ENCODE assay signal across 8 cellular contexts in genomic region chr1:109980324-109981127, GRCh38. TPM values are rescaled to one million over a fixed set of nuclear protein-coding genes. Genes with fewer than 3 reads are reported as not detected.
DNase-seq lines count a peak whose midpoint lies in the region; ATAC-seq and TF ChIP-seq lines count a peak whose summit lies in the region.

No MANE protein-coding gene starts in this region.

- H3K9me3 ChIP-seq in body of pancreas: no peaks in the 10 kb centered on the region

- intact Hi-C loops in body of pancreas (cut with DNase I): loop anchor here (5.0 to 10.0 kb wide), 2 partner anchors 203 to 346 kb away; no protein-coding TSS in a partner anchor

- H3K36me3 ChIP-seq in KMS-11 (ENCODE audit: insufficient read depth): no peaks in the 10 kb centered on the region
- H3K36me3 ChIP-seq in body of pancreas (replicated peaks in 1 of 2; ENCODE audit: insufficient read depth in 1 of 2, low read depth in 2 of 2): no peaks in the 10 kb centered on the region

- no peak overlapping the region for H3K9ac ChIP-seq in KMS-11

- H3K27me3 ChIP-seq in KMS-11 (ENCODE audit: insufficient read depth, low read depth) (no peaks in the 10 kb centered on the region), body of pancreas (no peaks in the 10 kb centered on the region)

- peak overlapping the region; percentile 36 for H3K27ac Mint-ChIP-seq in neural crest cell (ENCODE audit: unreplicated experiment)

- H3K4me1 ChIP-seq in KMS-11 (ENCODE audit: low read depth, poor library complexity, severe bottlenecking) (peaks cover 36% of the 10 kb centered on the region), body of pancreas (peaks cover 24% of the 10 kb centered on the region)

- peaks cover 4% of the 10 kb centered on the region; the same call in 1 of the 2 replicates for H3K79me2 ChIP-seq in KMS-11 (ENCODE audit: insufficient read depth, low read depth)

- TF ChIP-seq POLR2A in body of pancreas (IDR thresholded peaks at IDR 0.05): no peak

- H3K4me3 Mint-ChIP-seq in neural crest cell: no peak overlapping the region

- H3K36me3 Mint-ChIP-seq in neural crest cell (ENCODE audit: low read depth): no peaks in the 10 kb centered on the region

- peaks cover 25% of the 10 kb centered on the region for H3K4me1 Mint-ChIP-seq in neural crest cell

- peak overlapping the region; percentile 1; the same call in 1 of the 2 replicates for H3K4me2 ChIP-seq in KMS-11

- ATAC-seq in body of pancreas (no peak), GM21360 (IDR thresholded peaks at IDR 0.05; ENCODE audit: unreplicated experiment) (no peak), HG02642 (IDR thresholded peaks at IDR 0.05; ENCODE audit: poor library complexity, unreplicated experiment) (no peak)

- H3K9me3 Mint-ChIP-seq in neural crest cell: peaks cover 3% of the 10 kb centered on the region

- 41% methylated on average over 7 to 8 of the region's 8 CpGs for WGBS in body of pancreas, 2 donors

- DNase-seq in ELF-1 (ENCODE audit: low read depth, low spot score) (peak; percentile 46), body of pancreas (peak; percentile 56 to 70 (median 59)), neural crest cell (ENCODE audit: low read depth, low spot score) (no peak), pons (ENCODE audit: low spot score) (no peak)
- DNase-seq in effector CD4-positive, alpha-beta T cell: no peak

- no peaks in the 10 kb centered on the region for H4K20me1 ChIP-seq in KMS-11 (ENCODE audit: insufficient read depth)

- H3K27ac ChIP-seq in KMS-11 (no peak overlapping the region), body of pancreas (no peak overlapping the region)

- 0 out of 2 replicates have a peak overlapping the region, but pooled peaks have one; percentile 8 for H2AFZ ChIP-seq in KMS-11 (ENCODE audit: low read depth)

- TF ChIP-seq CTCF in KMS-11 (conservative IDR thresholded peaks at IDR 0.05; ENCODE audit: low read depth, low read length) (peak; percentile 78), body of pancreas (IDR thresholded peaks at IDR 0.05) (peak; percentile 45 to 78 (median 63)), neural crest cell (conservative IDR thresholded peaks at IDR 0.05) (no peak)

- no peaks in the 10 kb centered on the region for H3K27me3 Mint-ChIP-seq in neural crest cell (ENCODE audit: low read depth)

- H3K4me3 ChIP-seq in KMS-11 (IDR thresholded peaks at IDR 0.05; ENCODE audit: insufficient read depth, low read depth, low read length) (no peak overlapping the region), body of pancreas (no peak overlapping the region)

RNA-seq across cellular contexts. Expression of gene AHCYL1, which starts 4.0 kb away (rescaled TPM):
- total RNA-seq in body of pancreas (10 to 100 TPM; 38.4 to 61.6 TPM), neural crest cell (90.1 and 94.0 TPM in 2 replicates)

RNA-seq across cellular contexts. Expression of gene STRIP1, which starts 53.9 kb away (rescaled TPM):
- 10 to 100 TPM; 22.7 to 24.1 TPM for total RNA-seq in body of pancreas
- total RNA-seq in neural crest cell: 69.1 and 71.0 TPM in 2 replicates

Comparison
In these comparisons a context has a peak if more than half of its experiments do, and no peak if none do; other contexts are left out.
1. DNase-seq: peak in ELF-1 (single experiment) and body of pancreas (4 of 4); none in neural crest cell (single experiment), pons (single experiment) and effector CD4-positive, alpha-beta T cell (single experiment).